In genomic region chr5:7855611-7856010, GRCh38 we compare ENCODE assay signal across 8 cellular contexts. TPM values are rescaled to one million over a fixed set of nuclear protein-coding genes. Genes with fewer than 3 reads are reported as not detected.
"Had no signal": no experiment of that assay in that cellular context is flagged by ENCODE, and none has a peak within 500 bp of the region (broad histone marks: within the 10 kb centered on the region; RNA-seq: fewer than 3 reads in every experiment).

No MANE protein-coding gene starts in this region.

- H3K27ac ChIP-seq: GM23248, HL-60 had no signal

- H3K4me3 ChIP-seq: GM23248 had no signal

- H2AFZ ChIP-seq: GM23248 had no signal

- ATAC-seq: HepG2 had no signal

- H3K9ac ChIP-seq: GM23248 had no signal

- DNase-seq: GM23248, H9, HCEC 1CT, HFFc6, KG1 had no signal

RNA-seq across cellular contexts. Expression of gene CFAP90, which starts 4.7 kb away (rescaled TPM):
- total RNA-seq: HFFc6, HT1080 had no signal
